In the genomic region with DNA sequence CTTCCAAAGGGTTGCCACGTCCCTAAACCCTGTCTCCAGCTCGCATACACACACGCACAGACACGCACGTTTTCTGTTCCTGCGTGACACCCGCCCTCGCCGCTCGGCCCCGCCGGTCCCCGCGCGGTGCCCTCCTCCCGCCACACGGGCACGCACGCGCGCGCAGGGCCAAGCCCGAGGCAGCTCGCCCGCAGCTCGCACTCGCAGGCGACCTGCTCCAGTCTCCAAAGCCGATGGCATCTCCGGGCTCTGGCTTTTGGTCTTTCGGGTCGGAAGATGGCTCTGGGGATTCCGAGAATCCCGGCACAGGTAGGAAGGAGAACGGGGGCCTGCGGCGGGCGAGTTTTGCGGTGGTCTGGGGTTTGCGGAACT, we compare ENCODE assay signal across 10 cellular contexts. TPM values are rescaled to one million over a fixed set of nuclear protein-coding genes. Genes with fewer than 3 reads are reported as not detected.
DNase-seq lines count a peak whose midpoint lies in the region; ATAC-seq and TF ChIP-seq lines count a peak whose summit lies in the region.
"Had no signal": no experiment of that assay in that cellular context is flagged by ENCODE, and none has a peak within 500 bp of the region (broad histone marks: within the 10 kb centered on the region; RNA-seq: fewer than 3 reads in every experiment).

Gene GAD2, plus strand, starts transcription at position 198 of the 372 bp plus-strand sequence. Its CDS starts 36 bp downstream, at position 234.

- H3K36me3 Mint-ChIP-seq in T-helper 1 cell treated with Interleukin-12 subunit alpha and Interleukin-12 subunit beta and Interleukin-4 antibody, amounts not matched to agents 30 μg/mL and 1 μg/mL, for 36 hours (ENCODE audit: low read depth) = peaks cover 3% of the 10 kb centered on the region
- H3K36me3 Mint-ChIP-seq in T-helper 2 cell treated with Interferon-gamma antibody and Interleukin-4, amounts not matched to agents 5 μg/mL and 100 μg/mL, for 36 hours (ENCODE audit: low read depth) = no peaks in the 10 kb centered on the region

- peaks cover 13% of the 10 kb centered on the region for H3K4me1 Mint-ChIP-seq in T-helper 1 cell treated with Interleukin-12 subunit alpha and Interleukin-12 subunit beta and Interleukin-4 antibody, amounts not matched to agents 30 μg/mL and 1 μg/mL, for 36 hours (ENCODE audit: low read depth)
- peaks cover 12% of the 10 kb centered on the region for H3K4me1 Mint-ChIP-seq in T-helper 2 cell treated with Interferon-gamma antibody and Interleukin-4, amounts not matched to agents 5 μg/mL and 100 μg/mL, for 36 hours (ENCODE audit: low read depth)

- H3K9me3 ChIP-seq in hepatocyte (ENCODE audit: low read depth) (no peaks in the 10 kb centered on the region), spleen (no peaks in the 10 kb centered on the region), right lobe of liver (no peaks in the 10 kb centered on the region)

- H3K4me3 ChIP-seq in hepatocyte (no peak within 1 kb of the TSS), spleen (peak within 1 kb of the TSS in 7 of 8 donors; percentile 1 to 51 (median 21)), right lobe of liver (no peak within 1 kb of the TSS)
- H3K4me3 ChIP-seq: GM12878 had no signal

- H4K20me1 ChIP-seq in hepatocyte (ENCODE audit: insufficient read depth, poor library complexity, severe bottlenecking) = no peaks in the 10 kb centered on the region

- TF ChIP-seq CTCF in hepatocyte (IDR thresholded peaks at IDR 0.05; ENCODE audit: poor library complexity) (no peak), spleen (IDR thresholded peaks at IDR 0.05 in 8 of 11, conservative IDR thresholded peaks at IDR 0.05 in 3 of 11) (no peak), right lobe of liver (IDR thresholded peaks at IDR 0.05) (no peak)

- H3K4me1 ChIP-seq in hepatocyte (ENCODE audit: insufficient read depth) (peaks cover 25% of the 10 kb centered on the region), spleen (peaks cover 19 to 43% (median 37%) of the 10 kb centered on the region in 6 donors), right lobe of liver (peaks cover 0 to 22% (median 0%) of the 10 kb centered on the region in 4 donors)

- H3K36me3 ChIP-seq in hepatocyte (replicated peaks; ENCODE audit: insufficient read depth, low read depth) (no peaks in the 10 kb centered on the region), spleen (no peaks in the 10 kb centered on the region), right lobe of liver (no peaks in the 10 kb centered on the region)

- no peaks in the 10 kb centered on the region for H3K9me3 Mint-ChIP-seq in T-helper 1 cell treated with Interleukin-12 subunit alpha and Interleukin-12 subunit beta and Interleukin-4 antibody, amounts not matched to agents 30 μg/mL and 1 μg/mL, for 36 hours
- H3K9me3 Mint-ChIP-seq in T-helper 2 cell treated with Interferon-gamma antibody and Interleukin-4, amounts not matched to agents 5 μg/mL and 100 μg/mL, for 36 hours = no peaks in the 10 kb centered on the region

- H3K27me3 ChIP-seq in hepatocyte (peaks cover 100% of the 10 kb centered on the region), spleen (replicated peaks in 1 of 7) (peaks cover 18 to 100% (median 95%) of the 10 kb centered on the region in 7 donors), right lobe of liver (peaks cover 5 to 62% of the 10 kb centered on the region in 2 donors)

- DNase-seq in T-helper 1 cell (no peak), hepatocyte (ENCODE audit: low spot score) (no peak), spleen (no peak), hippocampal formation (lab: John Stamatoyannopoulos, UW) (no peak), right lobe of liver (no peak)
- no peak for DNase-seq in T-helper 2 cell treated with Interferon-gamma antibody and Interleukin-4, amounts not matched to agents 5 μg/mL and 100 μg/mL, for 36 hours (ENCODE audit: low spot score)

- no peaks in the 10 kb centered on the region for H3K9me2 ChIP-seq in hepatocyte (replicated peaks; ENCODE audit: insufficient read depth)

- intact Hi-C loops in spleen (cut with DNase I; ENCODE audit: low total_unique reads) = no loop called here
- intact Hi-C loops in right lobe of liver (cut with DNase I) = no loop called here

- peak within 1 kb of the TSS; percentile 39 for H3K27ac Mint-ChIP-seq in T-helper 1 cell treated with Interleukin-12 subunit alpha and Interleukin-12 subunit beta and Interleukin-4 antibody, amounts not matched to agents 30 μg/mL and 1 μg/mL, for 36 hours
- H3K27ac Mint-ChIP-seq in T-helper 2 cell treated with Interferon-gamma antibody and Interleukin-4, amounts not matched to agents 5 μg/mL and 100 μg/mL, for 36 hours = peak within 1 kb of the TSS; percentile 52

- H3K27me3 Mint-ChIP-seq in T-helper 1 cell treated with Interleukin-12 subunit alpha and Interleukin-12 subunit beta and Interleukin-4 antibody, amounts not matched to agents 30 μg/mL and 1 μg/mL, for 36 hours (ENCODE audit: low read depth) = peaks cover 95% of the 10 kb centered on the region
- H3K27me3 Mint-ChIP-seq in T-helper 2 cell treated with Interferon-gamma antibody and Interleukin-4, amounts not matched to agents 5 μg/mL and 100 μg/mL, for 36 hours (ENCODE audit: low read depth) = peaks cover 89% of the 10 kb centered on the region

- H2AFZ ChIP-seq in hepatocyte = peak within 1 kb of the TSS; percentile 56

- H3K4me2 ChIP-seq in hepatocyte = peak within 1 kb of the TSS; percentile 85

- no peak within 1 kb of the TSS for H3K27ac ChIP-seq in hepatocyte
- no peak within 1 kb of the TSS for H3K27ac ChIP-seq in spleen
- no peak within 1 kb of the TSS for H3K27ac ChIP-seq in right lobe of liver

- ATAC-seq in GM18498 (IDR thresholded peaks at IDR 0.05; ENCODE audit: unreplicated experiment) = no peak
- no peak for ATAC-seq in right lobe of liver

- 1% methylated on average over 40 of the region's 40 CpGs for WGBS in hepatocyte (ENCODE audit: low lambda C conversion rate, missing lambda C conversion rate)
- 1 to 5% (median 3%) methylated on average over 28 to 40 of the region's 40 CpGs for WGBS in spleen, 5 donors
- 1% methylated on average over 31 of the region's 40 CpGs for WGBS in right lobe of liver (ENCODE audit: insufficient coverage, low coverage, low lambda C conversion rate, missing lambda C conversion rate)

- no peaks in the 10 kb centered on the region for H3K79me2 ChIP-seq in hepatocyte

- no peak within 1 kb of the TSS for H3K4me3 Mint-ChIP-seq in T-helper 1 cell treated with Interleukin-12 subunit alpha and Interleukin-12 subunit beta and Interleukin-4 antibody, amounts not matched to agents 30 μg/mL and 1 μg/mL, for 36 hours
- H3K4me3 Mint-ChIP-seq in T-helper 2 cell treated with Interferon-gamma antibody and Interleukin-4, amounts not matched to agents 5 μg/mL and 100 μg/mL, for 36 hours = peak within 1 kb of the TSS; percentile 46

- TF ChIP-seq POLR2A in spleen (IDR thresholded peaks at IDR 0.05) = no peak
- TF ChIP-seq POLR2A in right lobe of liver (IDR thresholded peaks at IDR 0.05) = no peak

RNA-seq across cellular contexts. Expression of gene GAD2, which starts in this region (rescaled TPM):
- 0.53 and 1.3 TPM in 2 replicates for total RNA-seq in hepatocyte
- 0.33 TPM in 1 of 2 replicates, not detected in the other for polyA plus RNA-seq in hepatocyte
- not detected for total RNA-seq in spleen
- polyA plus RNA-seq in spleen = not detected
- total RNA-seq in right lobe of liver = not detected
- total RNA-seq: GM12878 had no signal
- polyA plus RNA-seq: AG04450, GM12878 had no signal

Comparison
In these comparisons a context has a peak if more than half of its experiments do, and no peak if none do; other contexts are left out.
1. H3K4me3 ChIP-seq: peak in spleen (7 of 8); none in hepatocyte (single experiment) and right lobe of liver (0 of 3).